Comparison of ENCODE assay signal across 4 cellular contexts in genomic region chr17:20521532-20521931, GRCh38. TPM values are rescaled to one million over a fixed set of nuclear protein-coding genes. Genes with fewer than 3 reads are reported as not detected.
"Had no signal": no experiment of that assay in that cellular context is flagged by ENCODE, and none has a peak within 500 bp of the region (broad histone marks: within the 10 kb centered on the region; RNA-seq: fewer than 3 reads in every experiment).

No MANE protein-coding gene starts in this region.

RNA-seq across cellular contexts. Expression of gene LGALS9B, which starts 54.2 kb away (rescaled TPM):
- total RNA-seq: LHCN-M2, M059J, MCF 10A had no signal

RNA-seq across cellular contexts. Expression of gene CDRT15L2, which starts 58.0 kb away (rescaled TPM):
- total RNA-seq: LHCN-M2, M059J, MCF 10A, NCI-H460 had no signal
